Comparison of ENCODE assay signal across 32 cellular contexts in the genomic region with DNA sequence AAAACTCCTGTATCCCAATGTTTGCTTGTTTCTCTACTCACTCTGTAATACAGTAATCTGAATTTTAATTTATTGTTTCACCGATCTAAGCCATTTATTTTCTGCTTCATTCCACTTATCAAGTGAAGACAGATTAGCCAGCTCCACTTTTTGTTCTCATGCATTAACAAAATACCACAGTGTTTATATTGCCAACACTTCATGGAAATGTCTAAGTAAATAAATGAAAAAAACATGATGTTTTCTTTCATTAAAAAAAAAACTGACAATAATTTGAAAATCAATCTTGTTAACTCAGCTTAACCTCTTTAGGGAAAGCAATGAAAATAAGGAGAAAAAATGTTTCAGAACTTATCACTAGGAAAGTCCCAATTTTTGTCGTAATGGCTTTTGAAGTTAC. TPM values are rescaled to one million over a fixed set of nuclear protein-coding genes. Genes with fewer than 3 reads are reported as not detected.
"Had no signal": no experiment of that assay in that cellular context is flagged by ENCODE, and none has a peak within 500 bp of the region (broad histone marks: within the 10 kb centered on the region; RNA-seq: fewer than 3 reads in every experiment).

No MANE protein-coding gene starts in this region.

- H3K27ac ChIP-seq: adrenal gland, colonic mucosa, heart left ventricle, lower lobe of right lung, neural progenitor cell, right lobe of liver, suprapubic skin, tibial nerve, VCaP had no signal

- H3K4me1 ChIP-seq: adrenal gland, colonic mucosa, neural progenitor cell had no signal

- H3K4me1 Mint-ChIP-seq: activated naive CD8-positive, alpha-beta T cell treated with anti-CD3 and anti-CD28 coated beads for 36 hours; immature natural killer cell; natural killer cell; neural progenitor cell; stimulated activated naive B cell treated with anti-CD40 and anti-IgM and Interleukin-4, amounts not matched to agents 10 μg/mL and 1 μg/mL and 100 μg/mL, for 72 hours had no signal

- ATAC-seq: body of pancreas; heart left ventricle; lower lobe of right lung; natural killer cell; right lobe of liver; stimulated activated naive B cell treated with anti-CD40 and anti-IgM and Interleukin-4, amounts not matched to agents 10 μg/mL and 1 μg/mL and 100 μg/mL, for 72 hours had no signal

- H3K4me3 Mint-ChIP-seq: activated naive CD4-positive, alpha-beta T cell treated with anti-CD3 and anti-CD28 coated beads for 36 hours; activated naive CD8-positive, alpha-beta T cell treated with anti-CD3 and anti-CD28 coated beads for 36 hours; activated T-helper 1 cell treated with anti-CD3 and anti-CD28 coated beads, Interleukin-12 subunit alpha, Interleukin-12 subunit beta, Interleukin-2, Interleukin-4 antibody, amounts not matched to agents 30 ng/mL and 10 ng/mL and 1 ng/mL, durations not matched to agents 14 hours and 24 hours and 36 hours; immature natural killer cell; natural killer cell; neural progenitor cell; stimulated activated naive B cell treated with anti-CD40 and anti-IgM and Interleukin-4, amounts not matched to agents 10 μg/mL and 1 μg/mL and 100 μg/mL, for 72 hours; T-helper 1 cell treated with Interleukin-12 subunit alpha and Interleukin-12 subunit beta and Interleukin-4 antibody, amounts not matched to agents 30 μg/mL and 1 μg/mL, for 36 hours had no signal

- H3K4me2 ChIP-seq: neural progenitor cell, smooth muscle cell had no signal

- DNase-seq: activated CD4-positive, alpha-beta T cell treated with anti-CD3 and anti-CD28 coated beads for 4 hours; activated CD4-positive, alpha-beta T cell treated with anti-CD3 and anti-CD28 coated beads, Interleukin-2, amount 50 U/mL, for 48 hours; activated CD8-positive, alpha-beta memory T cell treated with anti-CD3 and anti-CD28 coated beads for 24 hours; activated CD8-positive, alpha-beta memory T cell treated with anti-CD3 and anti-CD28 coated beads, Interleukin-2, amount 50 U/mL, for 4 hours; activated effector memory CD4-positive, alpha-beta T cell treated with anti-CD3 and anti-CD28 coated beads, Interleukin-2, amount 50 U/mL, for 16 hours; activated naive CD4-positive, alpha-beta T cell treated with anti-CD3 and anti-CD28 coated beads for 36 hours; activated naive CD8-positive, alpha-beta T cell treated with anti-CD3 and anti-CD28 coated beads for 36 hours; activated T-cell treated with anti-CD3 and anti-CD28 coated beads, Interleukin-2, amount 50 U/mL, for 1 hour; adrenal gland; aorta; body of pancreas; cerebellar nuclear complex; colonic mucosa; effector memory CD4-positive, alpha-beta T cell; foreskin fibroblast; heart left ventricle; hypothalamus; immature natural killer cell; lower lobe of right lung; mesenchymal stem cell; natural killer cell; right lobe of liver; stimulated activated CD4-positive, alpha-beta T cell treated with anti-CD3 and anti-CD28 coated beads, Interleukin-1b, Interleukin-23, amount 100 ng/mL, for 48 hours; stimulated activated naive B cell treated with anti-CD40 and anti-IgM and Interleukin-4, amounts not matched to agents 10 μg/mL and 1 μg/mL and 100 μg/mL, for 72 hours; T-helper 9 cell had no signal

- H3K27ac Mint-ChIP-seq: activated naive CD4-positive, alpha-beta T cell treated with anti-CD3 and anti-CD28 coated beads for 36 hours; activated naive CD8-positive, alpha-beta T cell treated with anti-CD3 and anti-CD28 coated beads for 36 hours; activated T-helper 1 cell treated with anti-CD3 and anti-CD28 coated beads, Interleukin-12 subunit alpha, Interleukin-12 subunit beta, Interleukin-2, Interleukin-4 antibody, amounts not matched to agents 30 ng/mL and 10 ng/mL and 1 ng/mL, durations not matched to agents 14 hours and 24 hours and 36 hours; immature natural killer cell; natural killer cell; neural progenitor cell; stimulated activated naive B cell treated with anti-CD40 and anti-IgM and Interleukin-4, amounts not matched to agents 10 μg/mL and 1 μg/mL and 100 μg/mL, for 72 hours; T-helper 1 cell treated with Interleukin-12 subunit alpha and Interleukin-12 subunit beta and Interleukin-4 antibody, amounts not matched to agents 30 μg/mL and 1 μg/mL, for 36 hours had no signal

- H3K9me3 ChIP-seq: adrenal gland, body of pancreas, colonic mucosa, heart left ventricle, lower lobe of right lung, right lobe of liver, suprapubic skin, tibial nerve had no signal

- H3K9me3 Mint-ChIP-seq: activated naive CD4-positive, alpha-beta T cell treated with anti-CD3 and anti-CD28 coated beads for 36 hours; activated naive CD8-positive, alpha-beta T cell treated with anti-CD3 and anti-CD28 coated beads for 36 hours; activated T-helper 1 cell treated with anti-CD3 and anti-CD28 coated beads, Interleukin-12 subunit alpha, Interleukin-12 subunit beta, Interleukin-2, Interleukin-4 antibody, amounts not matched to agents 30 ng/mL and 10 ng/mL and 1 ng/mL, durations not matched to agents 14 hours and 24 hours and 36 hours; immature natural killer cell; natural killer cell; neural progenitor cell; stimulated activated naive B cell treated with anti-CD40 and anti-IgM and Interleukin-4, amounts not matched to agents 10 μg/mL and 1 μg/mL and 100 μg/mL, for 72 hours; T-helper 1 cell treated with Interleukin-12 subunit alpha and Interleukin-12 subunit beta and Interleukin-4 antibody, amounts not matched to agents 30 μg/mL and 1 μg/mL, for 36 hours had no signal

- H3K36me3 Mint-ChIP-seq: activated naive CD8-positive, alpha-beta T cell treated with anti-CD3 and anti-CD28 coated beads for 36 hours; immature natural killer cell; natural killer cell; neural progenitor cell; stimulated activated naive B cell treated with anti-CD40 and anti-IgM and Interleukin-4, amounts not matched to agents 10 μg/mL and 1 μg/mL and 100 μg/mL, for 72 hours had no signal

- H3K27me3 ChIP-seq: adrenal gland, body of pancreas, colonic mucosa, heart left ventricle, neural progenitor cell, right lobe of liver, suprapubic skin, tibial nerve had no signal

- H3K4me3 ChIP-seq: adrenal gland, body of pancreas, colonic mucosa, heart left ventricle, lower lobe of right lung, neural progenitor cell, right lobe of liver, smooth muscle cell, suprapubic skin, tibial nerve had no signal

- H3K9ac ChIP-seq: neural progenitor cell had no signal

- H2AFZ ChIP-seq: neural progenitor cell had no signal

- H3K36me3 ChIP-seq: adrenal gland, colonic mucosa, lower lobe of right lung, neural progenitor cell, right lobe of liver, suprapubic skin, tibial nerve had no signal

RNA-seq across cellular contexts. Expression of a gene that starts 11.5 kb away (rescaled TPM):
- total RNA-seq: activated naive CD8-positive, alpha-beta T cell treated with anti-CD3 and anti-CD28 coated beads for 36 hours; activated T-helper 1 cell treated with anti-CD3 and anti-CD28 coated beads, Interleukin-12 subunit alpha, Interleukin-12 subunit beta, Interleukin-2, Interleukin-4 antibody, amounts not matched to agents 30 ng/mL and 10 ng/mL and 1 ng/mL, durations not matched to agents 14 hours and 24 hours and 36 hours had no signal
- polyA plus RNA-seq: immature natural killer cell had no signal
